Comparison of ENCODE assay signal across 8 cellular contexts in the genomic region with DNA sequence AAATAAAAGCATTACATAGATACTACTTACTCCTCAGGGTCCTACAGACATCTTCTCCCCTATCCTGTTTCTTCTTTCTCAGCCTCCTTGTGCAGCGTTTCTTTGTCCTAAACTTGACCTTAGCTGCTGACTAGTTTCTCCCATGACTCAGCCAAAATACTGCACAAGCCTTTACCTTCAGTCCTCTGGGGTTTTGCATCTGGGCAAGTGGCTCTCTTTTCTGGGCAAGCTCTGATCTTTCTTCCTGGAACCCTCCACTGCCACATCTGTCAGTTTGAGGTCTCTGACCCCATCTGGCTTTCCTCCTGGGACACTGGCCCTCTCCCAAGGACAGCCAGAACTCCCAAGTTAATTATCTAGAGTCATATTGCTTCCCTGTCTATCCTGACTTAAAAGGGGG.
DNase-seq lines count a peak whose midpoint lies in the region; ATAC-seq and TF ChIP-seq lines count a peak whose summit lies in the region.

No MANE protein-coding gene starts in this region.

- no peak overlapping the region for H3K4me3 ChIP-seq in GM23338

- H3K79me2 ChIP-seq in GM23338 (replicated peaks; ENCODE audit: insufficient read depth): no peaks in the 10 kb centered on the region

- H3K4me2 ChIP-seq in GM23338: no peak overlapping the region

- no peaks in the 10 kb centered on the region for H4K20me1 ChIP-seq in GM23338 (replicated peaks; ENCODE audit: insufficient read depth)

- no peaks in the 10 kb centered on the region for H3K36me3 ChIP-seq in GM23338 (ENCODE audit: insufficient read depth)

- H3F3A ChIP-seq in GM23338 (replicated peaks; ENCODE audit: low read depth): no peaks in the 10 kb centered on the region

- no peak for ATAC-seq in GM23338
- peak; percentile 29 for ATAC-seq in left lobe of liver

- no peak overlapping the region for H2AFZ ChIP-seq in GM23338

- DNase-seq in ELR (ENCODE audit: low read depth) (peak; percentile 45), GM23338 (ENCODE audit: low spot score) (no peak), RPMI7951 (ENCODE audit: low read depth) (peak; percentile 100), left lobe of liver (ENCODE audit: low spot score) (no peak), foreskin melanocyte (no peak), SIG-M5 (lab: John Stamatoyannopoulos, UW) (no peak)
- no peak for DNase-seq in activated T-cell treated with anti-CD3 and anti-CD28 coated beads, Interleukin-2, amount 50 U/mL, for 24 hours
- DNase-seq in activated effector memory CD4-positive, alpha-beta T cell treated with Interleukin-2 at 50 U/mL for 16 hours: no peak

- H3K27me3 ChIP-seq in GM23338 (ENCODE audit: insufficient read depth): no peaks in the 10 kb centered on the region

- no peaks in the 10 kb centered on the region for H3K4me1 Mint-ChIP-seq in GM23338
- no peaks in the 10 kb centered on the region for H3K4me1 Mint-ChIP-seq in activated T-cell treated with anti-CD3 and anti-CD28 coated beads, Interleukin-2, amount 50 U/mL, for 24 hours (ENCODE audit: low read depth)

- no peaks in the 10 kb centered on the region for H3K4me1 ChIP-seq in GM23338 (ENCODE audit: insufficient read depth)

- peaks cover 3% of the 10 kb centered on the region; the same call in 1 of the 3 replicates for H3K36me3 Mint-ChIP-seq in GM23338 (ENCODE audit: low read depth)
- no peaks in the 10 kb centered on the region for H3K36me3 Mint-ChIP-seq in activated T-cell treated with anti-CD3 and anti-CD28 coated beads, Interleukin-2, amount 50 U/mL, for 24 hours (ENCODE audit: low read depth)

- H3K9me3 Mint-ChIP-seq in GM23338: peaks cover 4% of the 10 kb centered on the region; the same call in 2 of the 3 replicates
- no peaks in the 10 kb centered on the region for H3K9me3 Mint-ChIP-seq in activated T-cell treated with anti-CD3 and anti-CD28 coated beads, Interleukin-2, amount 50 U/mL, for 24 hours

- no peak for TF ChIP-seq CTCF in GM23338 (conservative IDR thresholded peaks at IDR 0.05; ENCODE audit: low read depth in 2 of 2)

- H3K27ac ChIP-seq in GM23338 (ENCODE audit: low read depth): no peak overlapping the region

- no peak overlapping the region for H3K4me3 Mint-ChIP-seq in GM23338
- H3K4me3 Mint-ChIP-seq in activated T-cell treated with anti-CD3 and anti-CD28 coated beads, Interleukin-2, amount 50 U/mL, for 24 hours: no peak overlapping the region

- H3K27ac Mint-ChIP-seq in GM23338: peak overlapping the region; percentile 75; the same call in 1 of the 2 replicates
- H3K27ac Mint-ChIP-seq in activated T-cell treated with anti-CD3 and anti-CD28 coated beads, Interleukin-2, amount 50 U/mL, for 24 hours: no peak overlapping the region

- H3K9me2 ChIP-seq in GM23338 (ENCODE audit: insufficient read depth): peaks cover 5% of the 10 kb centered on the region

- H3K27me3 Mint-ChIP-seq in GM23338 (ENCODE audit: insufficient read depth, low read depth, poor library complexity): no peaks in the 10 kb centered on the region
- H3K27me3 Mint-ChIP-seq in activated T-cell treated with anti-CD3 and anti-CD28 coated beads, Interleukin-2, amount 50 U/mL, for 24 hours: peaks cover 4% of the 10 kb centered on the region

TF ChIP-seq in GM23338, 12 proteins besides CTCF, POLR2A, EP300 and RAD21 (continues in another document):
- TF ChIP-seq ZNF331 (CRISPR knock-in tag; IDR thresholded peaks at IDR 0.05; ENCODE audit: low read depth) (no peak), JUNB (IDR thresholded peaks at IDR 0.05; ENCODE audit: unreplicated experiment) (no peak), ZNF114 (CRISPR knock-in tag; IDR thresholded peaks at IDR 0.05) (no peak), POLR2AphosphoS5 (IDR thresholded peaks at IDR 0.05; ENCODE audit: low read depth) (no peak), EZH2 (IDR thresholded peaks at IDR 0.05; ENCODE audit: low read depth, unreplicated experiment) (no peak), NANOG (IDR thresholded peaks at IDR 0.05; ENCODE audit: borderline replicate concordance) (no peak), STAT1 (IDR thresholded peaks at IDR 0.05; ENCODE audit: unreplicated experiment) (no peak), EZH2phosphoT487 (IDR thresholded peaks at IDR 0.05; ENCODE audit: unreplicated experiment) (no peak)
- TF ChIP-seq, protein P1, sequence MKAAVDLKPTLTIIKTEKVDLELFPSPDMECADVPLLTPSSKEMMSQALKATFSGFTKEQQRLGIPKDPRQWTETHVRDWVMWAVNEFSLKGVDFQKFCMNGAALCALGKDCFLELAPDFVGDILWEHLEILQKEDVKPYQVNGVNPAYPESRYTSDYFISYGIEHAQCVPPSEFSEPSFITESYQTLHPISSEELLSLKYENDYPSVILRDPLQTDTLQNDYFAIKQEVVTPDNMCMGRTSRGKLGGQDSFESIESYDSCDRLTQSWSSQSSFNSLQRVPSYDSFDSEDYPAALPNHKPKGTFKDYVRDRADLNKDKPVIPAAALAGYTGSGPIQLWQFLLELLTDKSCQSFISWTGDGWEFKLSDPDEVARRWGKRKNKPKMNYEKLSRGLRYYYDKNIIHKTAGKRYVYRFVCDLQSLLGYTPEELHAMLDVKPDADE (IDR thresholded peaks at IDR 0.05): no peak
- TF ChIP-seq, protein P2, sequence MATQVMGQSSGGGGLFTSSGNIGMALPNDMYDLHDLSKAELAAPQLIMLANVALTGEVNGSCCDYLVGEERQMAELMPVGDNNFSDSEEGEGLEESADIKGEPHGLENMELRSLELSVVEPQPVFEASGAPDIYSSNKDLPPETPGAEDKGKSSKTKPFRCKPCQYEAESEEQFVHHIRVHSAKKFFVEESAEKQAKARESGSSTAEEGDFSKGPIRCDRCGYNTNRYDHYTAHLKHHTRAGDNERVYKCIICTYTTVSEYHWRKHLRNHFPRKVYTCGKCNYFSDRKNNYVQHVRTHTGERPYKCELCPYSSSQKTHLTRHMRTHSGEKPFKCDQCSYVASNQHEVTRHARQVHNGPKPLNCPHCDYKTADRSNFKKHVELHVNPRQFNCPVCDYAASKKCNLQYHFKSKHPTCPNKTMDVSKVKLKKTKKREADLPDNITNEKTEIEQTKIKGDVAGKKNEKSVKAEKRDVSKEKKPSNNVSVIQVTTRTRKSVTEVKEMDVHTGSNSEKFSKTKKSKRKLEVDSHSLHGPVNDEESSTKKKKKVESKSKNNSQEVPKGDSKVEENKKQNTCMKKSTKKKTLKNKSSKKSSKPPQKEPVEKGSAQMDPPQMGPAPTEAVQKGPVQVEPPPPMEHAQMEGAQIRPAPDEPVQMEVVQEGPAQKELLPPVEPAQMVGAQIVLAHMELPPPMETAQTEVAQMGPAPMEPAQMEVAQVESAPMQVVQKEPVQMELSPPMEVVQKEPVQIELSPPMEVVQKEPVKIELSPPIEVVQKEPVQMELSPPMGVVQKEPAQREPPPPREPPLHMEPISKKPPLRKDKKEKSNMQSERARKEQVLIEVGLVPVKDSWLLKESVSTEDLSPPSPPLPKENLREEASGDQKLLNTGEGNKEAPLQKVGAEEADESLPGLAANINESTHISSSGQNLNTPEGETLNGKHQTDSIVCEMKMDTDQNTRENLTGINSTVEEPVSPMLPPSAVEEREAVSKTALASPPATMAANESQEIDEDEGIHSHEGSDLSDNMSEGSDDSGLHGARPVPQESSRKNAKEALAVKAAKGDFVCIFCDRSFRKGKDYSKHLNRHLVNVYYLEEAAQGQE (IDR thresholded peaks at IDR 0.05; ENCODE audit: unreplicated experiment): no peak

Comparison
In these comparisons a context has a peak if more than half of its experiments do, and no peak if none do; other contexts are left out.
1. DNase-seq: peak in ELR (single experiment) and RPMI7951 (single experiment); none in GM23338 (single experiment), left lobe of liver (single experiment), activated T-cell treated with anti-CD3 and anti-CD28 coated beads, Interleukin-2, amount 50 U/mL, for 24 hours (single experiment), foreskin melanocyte (single experiment), SIG-M5 (single experiment) and activated effector memory CD4-positive, alpha-beta T cell treated with Interleukin-2 at 50 U/mL for 16 hours (single experiment).